In the genomic region with DNA sequence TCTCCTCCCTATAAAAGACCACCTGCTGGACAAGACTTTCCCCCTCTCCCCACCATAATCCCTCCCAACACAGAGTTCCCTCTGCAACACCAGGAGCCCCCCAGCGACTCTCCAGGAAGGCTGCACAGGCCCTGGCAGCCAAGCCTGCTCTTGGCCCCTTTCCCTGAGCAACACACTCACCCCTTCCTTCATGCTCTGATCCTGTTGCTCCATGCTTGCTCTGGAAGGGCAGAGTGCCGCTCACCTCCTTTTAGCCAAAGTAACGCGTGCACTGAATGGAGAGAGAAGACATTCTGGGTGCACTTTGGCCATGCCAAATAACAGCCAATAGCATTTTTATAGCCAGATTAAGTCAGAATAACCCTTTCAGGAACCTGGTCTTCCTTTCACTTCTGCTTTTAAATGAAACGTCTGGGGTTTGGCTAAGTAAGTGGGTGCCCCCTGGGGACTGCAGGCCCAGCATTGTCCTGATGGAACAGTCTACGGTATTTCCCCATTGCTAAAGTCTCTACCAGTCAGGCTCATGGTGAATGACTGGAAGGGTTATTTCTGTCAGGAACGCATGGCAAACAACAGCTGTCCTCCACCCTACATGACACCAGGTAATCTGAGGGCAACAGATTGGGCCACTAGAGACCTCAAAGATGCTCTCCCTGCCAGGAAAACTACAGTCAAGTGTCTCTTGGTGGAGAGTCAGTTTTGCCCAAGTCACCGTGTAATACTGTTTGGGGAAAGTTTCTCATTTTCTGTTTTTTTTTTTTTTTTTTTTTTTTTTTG, we compare ENCODE assay signal across 9 cellular contexts. TPM values are rescaled to one million over a fixed set of nuclear protein-coding genes. Genes with fewer than 3 reads are reported as not detected.
DNase-seq lines count a peak whose midpoint lies in the region; ATAC-seq and TF ChIP-seq lines count a peak whose summit lies in the region.
"Had no signal": no experiment of that assay in that cellular context is flagged by ENCODE, and none has a peak within 500 bp of the region (broad histone marks: within the 10 kb centered on the region; RNA-seq: fewer than 3 reads in every experiment).

Gene SLC2A5 (minus strand): TSS at position 312 of the 777 bp plus-strand sequence. CDS start 99 bp downstream, at position 213.

- no peaks in the 10 kb centered on the region for H3K9me3 ChIP-seq in NT2/D1 (ENCODE audit: insufficient read depth, low read length)
- H3K9me3 ChIP-seq in effector memory CD4-positive, alpha-beta T cell (ENCODE audit: control insufficient read depth, low read length): no peaks in the 10 kb centered on the region

- WGBS in lower leg skin, 2 donors: 8 to 20% methylated on average over 8 of the region's 8 CpGs

- peaks cover 5% of the 10 kb centered on the region for H3K27me3 Mint-ChIP-seq in stimulated activated naive CD8-positive, alpha-beta T cell treated with anti-CD3 and anti-CD28 coated beads, Interleukin-15, Interleukin-2, amounts not matched to agents 100 ng/mL and 50 ng/mL, for 24 hours

- H3K9me3 Mint-ChIP-seq in stimulated activated naive CD8-positive, alpha-beta T cell treated with anti-CD3 and anti-CD28 coated beads, Interleukin-15, Interleukin-2, amounts not matched to agents 100 ng/mL and 50 ng/mL, for 24 hours: no peaks in the 10 kb centered on the region
- H3K9me3 Mint-ChIP-seq: activated T-cell treated with anti-CD3 and anti-CD28 coated beads, Interleukin-2, amount 50 U/mL, for 72 hours had no signal

- peaks cover 16% of the 10 kb centered on the region for H3K4me1 Mint-ChIP-seq in stimulated activated naive CD8-positive, alpha-beta T cell treated with anti-CD3 and anti-CD28 coated beads, Interleukin-15, Interleukin-2, amounts not matched to agents 100 ng/mL and 50 ng/mL, for 24 hours (ENCODE audit: low read depth)

- peaks cover 10% of the 10 kb centered on the region for H3K4me1 ChIP-seq in NT2/D1 (ENCODE audit: insufficient read depth, insufficient read length)
- H3K4me1 ChIP-seq in effector memory CD4-positive, alpha-beta T cell (ENCODE audit: control insufficient read depth, insufficient read depth, low read length, poor library complexity, severe bottlenecking): no peaks in the 10 kb centered on the region

- peak within 1 kb of the TSS; percentile 26 for H3K9ac ChIP-seq in NT2/D1 (ENCODE audit: insufficient read length, low read depth)

- H3K36me3 Mint-ChIP-seq in stimulated activated naive CD8-positive, alpha-beta T cell treated with anti-CD3 and anti-CD28 coated beads, Interleukin-15, Interleukin-2, amounts not matched to agents 100 ng/mL and 50 ng/mL, for 24 hours (ENCODE audit: low read depth): no peaks in the 10 kb centered on the region

- no peak for TF ChIP-seq CTCF in lower leg skin (IDR thresholded peaks at IDR 0.05)

- H3K4me3 Mint-ChIP-seq in stimulated activated naive CD8-positive, alpha-beta T cell treated with anti-CD3 and anti-CD28 coated beads, Interleukin-15, Interleukin-2, amounts not matched to agents 100 ng/mL and 50 ng/mL, for 24 hours: peak within 1 kb of the TSS; percentile 52
- H3K4me3 Mint-ChIP-seq: activated T-cell treated with anti-CD3 and anti-CD28 coated beads, Interleukin-2, amount 50 U/mL, for 72 hours had no signal

- H3K27ac Mint-ChIP-seq in stimulated activated naive CD8-positive, alpha-beta T cell treated with anti-CD3 and anti-CD28 coated beads, Interleukin-15, Interleukin-2, amounts not matched to agents 100 ng/mL and 50 ng/mL, for 24 hours: no peak within 1 kb of the TSS
- H3K27ac Mint-ChIP-seq: activated T-cell treated with anti-CD3 and anti-CD28 coated beads, Interleukin-2, amount 50 U/mL, for 72 hours had no signal

- TF ChIP-seq POLR2A in lower leg skin (IDR thresholded peaks at IDR 0.05): no peak

- H3K4me3 ChIP-seq in NT2/D1 (ENCODE audit: insufficient read length, low read depth) (no peak within 1 kb of the TSS), lower leg skin (ENCODE audit: low read depth, poor library complexity, severe bottlenecking) (no peak within 1 kb of the TSS)
- no peak within 1 kb of the TSS for H3K4me3 ChIP-seq in effector memory CD4-positive, alpha-beta T cell (ENCODE audit: insufficient read depth, low read depth, low read length, poor library complexity, severe bottlenecking)

- ATAC-seq in Right ventricle myocardium inferior: peak; percentile 49
- ATAC-seq in HG02973 (IDR thresholded peaks at IDR 0.05; ENCODE audit: unreplicated experiment): peak; percentile 83
- peak; percentile 63 for ATAC-seq in Right ventricle myocardium superior (ENCODE audit: poor library complexity)

- intact Hi-C loops in Right ventricle myocardium inferior (cut with DNase I): no loop called here
- intact Hi-C loops in cardiac septum (cut with DNase I): no loop called here
- intact Hi-C loops in Right ventricle myocardium superior (cut with DNase I): no loop called here
- intact Hi-C loops in lower leg skin (cut with DNase I; ENCODE audit: low total_unique reads): no loop called here

- H3K36me3 ChIP-seq in NT2/D1 (ENCODE audit: insufficient read depth, insufficient read length, low read length): no peaks in the 10 kb centered on the region
- no peaks in the 10 kb centered on the region for H3K36me3 ChIP-seq in effector memory CD4-positive, alpha-beta T cell (ENCODE audit: control insufficient read depth, insufficient read depth, low read length)

- peak; percentile 74 for DNase-seq in Right ventricle myocardium inferior (ENCODE audit: missing footprints)
- DNase-seq in cardiac septum (ENCODE audit: low spot score): no peak
- DNase-seq in NT2/D1 (ENCODE audit: low read depth, low spot score): no peak
- DNase-seq in Right ventricle myocardium superior: peak; percentile 55
- DNase-seq in effector memory CD4-positive, alpha-beta T cell: no peak
- no peak for DNase-seq in lower leg skin (ENCODE audit: low spot score in 2 of 2)
- DNase-seq: activated T-cell treated with anti-CD3 and anti-CD28 coated beads, Interleukin-2, amount 50 U/mL, for 72 hours had no signal

- no peak within 1 kb of the TSS for H3K27ac ChIP-seq in effector memory CD4-positive, alpha-beta T cell (ENCODE audit: insufficient read depth, low read length, poor library complexity, severe bottlenecking)

- no peaks in the 10 kb centered on the region for H3K27me3 ChIP-seq in NT2/D1 (ENCODE audit: insufficient read depth, insufficient read length)
- H3K27me3 ChIP-seq in effector memory CD4-positive, alpha-beta T cell (replicated peaks; ENCODE audit: control insufficient read depth, insufficient read depth, low read length, poor library complexity, severe bottlenecking): no peaks in the 10 kb centered on the region

RNA-seq across cellular contexts. Expression of gene SLC2A5, which starts in this region (rescaled TPM):
- total RNA-seq in Right ventricle myocardium inferior: 3.6 TPM
- total RNA-seq in cardiac septum: 1.5 TPM
- 2.1 TPM for total RNA-seq in Right ventricle myocardium superior
- 1 to 10 TPM in 2 of 4 donors, under 1 TPM in 2; 0.21 to 3.4 (median 1.9) TPM for total RNA-seq in lower leg skin
- total RNA-seq: activated T-cell treated with anti-CD3 and anti-CD28 coated beads, Interleukin-2, amount 50 U/mL, for 72 hours had no signal

Comparison
In these comparisons a context has a peak if more than half of its experiments do, and no peak if none do; other contexts are left out.
1. DNase-seq: peak in Right ventricle myocardium inferior (single experiment) and Right ventricle myocardium superior (single experiment); none in cardiac septum (single experiment), NT2/D1 (single experiment), effector memory CD4-positive, alpha-beta T cell (0 of 3) and lower leg skin (0 of 2).
2. Peak in every context shown above with its lines, with median percentiles within 50 percentile points of each other: ATAC-seq.